Comparison of ENCODE assay signal across 17 cellular contexts in the genomic region with DNA sequence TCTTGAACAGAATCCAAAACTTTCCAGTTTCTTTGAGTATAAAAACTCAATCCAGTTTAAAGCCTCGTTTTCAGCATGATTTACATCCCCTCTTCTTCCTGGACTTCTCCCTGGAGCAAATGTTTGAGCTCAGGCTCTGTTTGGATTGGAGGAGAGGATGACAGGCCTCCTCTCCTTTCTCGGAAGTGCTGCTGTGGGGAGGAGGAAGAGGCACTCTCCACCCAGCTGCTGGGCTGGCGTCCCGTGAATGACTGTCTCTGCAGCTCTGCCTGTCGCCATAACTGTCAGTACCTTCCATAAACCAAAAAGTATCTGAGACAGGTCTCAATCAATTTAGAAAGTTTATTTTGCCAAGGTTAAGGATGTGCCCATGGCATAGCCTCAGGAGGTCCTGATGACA.
A peak's percentile ranks its signal among the peaks of the same experiment; 100 is the strongest.
DNase-seq lines count a peak whose midpoint lies in the region; ATAC-seq and TF ChIP-seq lines count a peak whose summit lies in the region.
"Had no signal": no experiment of that assay in that cellular context is flagged by ENCODE, and none has a peak within 500 bp of the region (broad histone marks: within the 10 kb centered on the region; RNA-seq: fewer than 3 reads in every experiment).

No MANE protein-coding gene starts in this region.

- no peaks in the 10 kb centered on the region for H3K9me3 ChIP-seq in heart left ventricle
- H3K9me3 ChIP-seq: Caco-2 had no signal

- intact Hi-C loops in heart left ventricle (cut with DNase I) (no loop called here), cardiac septum (cut with DNase I) (no loop called here)

- 20 to 30% (median 25%) methylated on average over 5 of the region's 5 CpGs for WGBS in heart left ventricle, 4 donors

- H3K36me3 Mint-ChIP-seq in nephron (ENCODE audit: low read depth): no peaks in the 10 kb centered on the region
- H3K36me3 Mint-ChIP-seq: CD14-positive monocyte had no signal

- peak overlapping the region; percentile 48 to 86 (median 63) for H3K27ac Mint-ChIP-seq in nephron
- H3K27ac Mint-ChIP-seq: CD14-positive monocyte had no signal

- H3K27me3 ChIP-seq in heart left ventricle: no peaks in the 10 kb centered on the region

- peak overlapping the region; percentile 14 to 32 (median 24) for H3K4me3 Mint-ChIP-seq in nephron

- no peaks in the 10 kb centered on the region for H3K27me3 Mint-ChIP-seq in nephron (ENCODE audit: low read depth)

- TF ChIP-seq CTCF in heart left ventricle (IDR thresholded peaks at IDR 0.05) (no peak), fibroblast of pulmonary artery (IDR thresholded peaks at IDR 0.05; ENCODE audit: low read length, missing control alignments) (no peak), nephron (IDR thresholded peaks at IDR 0.05; ENCODE audit: unreplicated experiment in 3 of 3) (no peak)

- no peaks in the 10 kb centered on the region for H3K9me3 Mint-ChIP-seq in nephron

- H3K4me3 ChIP-seq in heart left ventricle (no peak overlapping the region), fibroblast of pulmonary artery (replicated peaks; ENCODE audit: low read depth, low read length) (no peak overlapping the region)

- DNase-seq in heart left ventricle (peak in 2 of 5 donors; percentile 41 to 64), cardiac septum (ENCODE audit: low spot score) (no peak), fibroblast of pulmonary artery (ENCODE audit: low read depth) (peak; percentile 33), HuH-7.5 (ENCODE audit: low spot score) (no peak), erythroblast (lab: John Stamatoyannopoulos, UW) (no peak), activated T-cell treated with anti-CD3 and anti-CD28 coated beads for 4 hours (no peak)
- DNase-seq: Caco-2; GOT3; Karpas-422; NCI-H1105 treated with DMSO at 0.1 percent for 48 hours; NCI-H187; NCI-H69; NK-92 treated with Interleukin-12 subunit alpha and Interleukin-12 subunit beta, amount 100 ng/mL, for 24 hours had no signal

- no peaks in the 10 kb centered on the region for H3K36me3 ChIP-seq in heart left ventricle

- H3K4me1 ChIP-seq in heart left ventricle: no peaks in the 10 kb centered on the region
- H3K4me1 ChIP-seq: Caco-2 had no signal

- TF ChIP-seq POLR2A in heart left ventricle (IDR thresholded peaks at IDR 0.05) (no peak), erythroblast (IDR thresholded peaks at IDR 0.05; ENCODE audit: low read length) (no peak)

- peaks cover 7% of the 10 kb centered on the region for H3K4me1 Mint-ChIP-seq in nephron
- H3K4me1 Mint-ChIP-seq: CD14-positive monocyte had no signal

- ATAC-seq in heart left ventricle (peak; percentile 51 to 92 (median 71)), HG02885 (IDR thresholded peaks at IDR 0.05; ENCODE audit: poor library complexity, unreplicated experiment) (no peak)
- ATAC-seq: HepG2 had no signal

- H3K27ac ChIP-seq in heart left ventricle: no peak overlapping the region
